Comparison of ENCODE assay signal across 9 cellular contexts in the genomic region with DNA sequence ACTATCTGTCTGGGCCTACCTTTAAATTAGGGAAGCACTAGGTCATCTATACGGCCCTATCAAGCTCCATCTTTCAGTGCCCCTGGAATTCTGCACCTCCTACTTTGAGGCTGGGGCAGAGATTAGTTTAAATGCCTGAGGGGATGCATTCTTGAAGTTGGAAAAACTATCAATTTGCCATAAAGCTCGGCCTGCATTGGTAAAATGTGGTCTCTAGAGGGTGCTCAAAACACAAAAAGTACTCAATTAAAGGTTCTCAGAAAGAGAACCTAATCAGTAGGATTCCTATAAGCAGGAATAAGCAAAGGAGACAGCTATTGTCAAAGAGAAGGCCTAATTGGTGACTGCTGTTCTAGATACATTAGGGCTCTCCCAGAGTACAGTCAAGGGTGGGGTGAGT.
DNase-seq lines count a peak whose midpoint lies in the region; ATAC-seq and TF ChIP-seq lines count a peak whose summit lies in the region.
"Had no signal": no experiment of that assay in that cellular context is flagged by ENCODE, and none has a peak within 500 bp of the region (broad histone marks: within the 10 kb centered on the region; RNA-seq: fewer than 3 reads in every experiment).

No MANE protein-coding gene starts in this region.

- BruUV-seq in mammary epithelial cell (replicated peaks; lab: Mats Ljungman, UMichigan) (no TSS peak), Calu3 (replicated peaks; lab: Mats Ljungman, UMichigan) (no TSS peak)

- ATAC-seq in HG02642 (IDR thresholded peaks at IDR 0.05; ENCODE audit: poor library complexity, unreplicated experiment), result no peak
- ATAC-seq in GM19397 (IDR thresholded peaks at IDR 0.05; ENCODE audit: unreplicated experiment), result no peak

- intact Hi-C loops in mammary epithelial cell (cut with micrococcal nuclease) (loop anchor here (2.0 to 5.0 kb wide), 2 partner anchors 113 to 1434 kb away; no protein-coding TSS in a partner anchor), Calu3 (cut with micrococcal nuclease; ENCODE audit: unreplicated experiment) (loop anchor here (5.0 kb wide), 1 partner anchor 1359 kb away; no protein-coding TSS in a partner anchor)

- H3K27ac Mint-ChIP-seq in HFFc6 (no peak overlapping the region), Calu3 (ENCODE audit: unreplicated experiment) (no peak overlapping the region)
- H3K27ac Mint-ChIP-seq: activated CD4-positive, alpha-beta memory T cell treated with anti-CD3 and anti-CD28 coated beads, Interleukin-2, amount 10 ng/mL, durations not matched to agents 7 days and 5 days had no signal

- in situ Hi-C loops in mammary epithelial cell (cut with MboI; ENCODE audit: low sequenced_read_pairs in 2 of 2), result no loop called here

- H3K9me3 ChIP-seq in mammary epithelial cell (replicated peaks; ENCODE audit: insufficient read depth, low read length), result no peaks in the 10 kb centered on the region

- peak; percentile 10 for DNase-seq in D341Med (ENCODE audit: low spot score)
- peak; percentile 13 for DNase-seq in HFFc6
- DNase-seq in mammary epithelial cell, result no peak
- peak; percentile 4 for DNase-seq in midbrain (lab: John Stamatoyannopoulos, UW)
- DNase-seq in dedifferentiated amniotic fluid mesenchymal stem cell (ENCODE audit: extremely low spot score), result no peak
- no peak for DNase-seq in Calu3
- DNase-seq: activated CD4-positive, alpha-beta memory T cell treated with anti-CD3 and anti-CD28 coated beads, Interleukin-2, amount 10 ng/mL, durations not matched to agents 7 days and 5 days had no signal

- H3K4me2 ChIP-seq in mammary epithelial cell (ENCODE audit: insufficient read depth, low read depth, low read length), result no peak overlapping the region

- H3K36me3 Mint-ChIP-seq in HFFc6 (ENCODE audit: low read depth) (no peaks in the 10 kb centered on the region), Calu3 (ENCODE audit: insufficient read depth, unreplicated experiment) (no peaks in the 10 kb centered on the region)

- H4K20me1 ChIP-seq in mammary epithelial cell (ENCODE audit: insufficient read depth, low read length), result no peaks in the 10 kb centered on the region

- no peak overlapping the region for H3K9ac ChIP-seq in mammary epithelial cell (ENCODE audit: insufficient read depth, low read length)

- H3K4me1 Mint-ChIP-seq in HFFc6 (ENCODE audit: low read depth), result no peaks in the 10 kb centered on the region
- H3K4me1 Mint-ChIP-seq in Calu3 (ENCODE audit: low read depth, unreplicated experiment), result no peaks in the 10 kb centered on the region
- H3K4me1 Mint-ChIP-seq: activated CD4-positive, alpha-beta memory T cell treated with anti-CD3 and anti-CD28 coated beads, Interleukin-2, amount 10 ng/mL, durations not matched to agents 7 days and 5 days had no signal

- no peaks in the 10 kb centered on the region for H3K79me2 ChIP-seq in mammary epithelial cell (ENCODE audit: insufficient read depth, low read length)

- TF ChIP-seq CTCF in HFFc6 (IDR thresholded peaks at IDR 0.05) (peak; percentile 57; the same call in 1 of the 2 replicates), mammary epithelial cell (conservative IDR thresholded peaks at IDR 0.05 in 1 of 2, IDR thresholded peaks at IDR 0.05 in 1 of 2; ENCODE audit: extremely low read depth in 1 of 2, insufficient read depth in 1 of 2, low read depth in 1 of 2, low read length in 2 of 2) (peak; percentile 25 to 43), Calu3 (IDR thresholded peaks at IDR 0.05; ENCODE audit: unreplicated experiment) (no peak)

- no peak overlapping the region for H3K27ac ChIP-seq in mammary epithelial cell (ENCODE audit: insufficient read depth, low read depth, low read length)

- H3K9me3 Mint-ChIP-seq in HFFc6 (no peaks in the 10 kb centered on the region), Calu3 (ENCODE audit: low read depth, unreplicated experiment) (peaks cover 5% of the 10 kb centered on the region)
- H3K9me3 Mint-ChIP-seq: activated CD4-positive, alpha-beta memory T cell treated with anti-CD3 and anti-CD28 coated beads, Interleukin-2, amount 10 ng/mL, durations not matched to agents 7 days and 5 days had no signal

- CTCF ChIA-PET in mammary epithelial cell (lab: Charles Lee; ENCODE audit: low non-redundant PET), result interaction anchor here (0.7 kb wide), 1 partner anchor 1358 kb away, joined by 5 read pairs; no protein-coding TSS in a partner anchor
- CTCF ChIA-PET in Calu3 (lab: Charles Lee), result interaction anchor here (1.2 kb wide), 1 partner anchor 1358 kb away, joined by 5 read pairs; no protein-coding TSS in a partner anchor

- H3K36me3 ChIP-seq in mammary epithelial cell (ENCODE audit: insufficient read depth, low read length), result no peaks in the 10 kb centered on the region

- no peaks in the 10 kb centered on the region for H3K27me3 ChIP-seq in mammary epithelial cell (ENCODE audit: insufficient read depth, low read length)

- H3K27me3 Mint-ChIP-seq in HFFc6 (ENCODE audit: insufficient read depth) (no peaks in the 10 kb centered on the region; the same call in 1 of the 2 replicates), Calu3 (ENCODE audit: unreplicated experiment) (no peaks in the 10 kb centered on the region)
- H3K27me3 Mint-ChIP-seq: activated CD4-positive, alpha-beta memory T cell treated with anti-CD3 and anti-CD28 coated beads, Interleukin-2, amount 10 ng/mL, durations not matched to agents 7 days and 5 days had no signal

- no peak overlapping the region for H2AFZ ChIP-seq in mammary epithelial cell (ENCODE audit: low read depth, low read length)

- H3K4me1 ChIP-seq in mammary epithelial cell (ENCODE audit: insufficient read depth, low read length), result no peaks in the 10 kb centered on the region

- dilution Hi-C loops in mammary epithelial cell (cut with HindIII; ENCODE audit: low sequenced_read_pairs), result no loop called here

- no peak overlapping the region for H3K4me3 Mint-ChIP-seq in HFFc6
- no peak overlapping the region for H3K4me3 Mint-ChIP-seq in Calu3 (ENCODE audit: low read depth, unreplicated experiment)
- H3K4me3 Mint-ChIP-seq: activated CD4-positive, alpha-beta memory T cell treated with anti-CD3 and anti-CD28 coated beads, Interleukin-2, amount 10 ng/mL, durations not matched to agents 7 days and 5 days had no signal

- no peak overlapping the region for H3K4me3 ChIP-seq in mammary epithelial cell (replicated peaks in 1 of 3; ENCODE audit: insufficient read depth in 1 of 3, low read depth in 2 of 3, low read length in 3 of 3)

- 5% methylated on average over 2 of the region's 2 CpGs for WGBS in mammary epithelial cell (ENCODE audit: low coverage, missing lambda C conversion rate)

Comparison
In these comparisons a context has a peak if more than half of its experiments do, and no peak if none do; other contexts are left out.
1. DNase-seq: peak in D341Med (single experiment), HFFc6 (single experiment) and midbrain (single experiment); none in mammary epithelial cell (single experiment), dedifferentiated amniotic fluid mesenchymal stem cell (single experiment) and Calu3 (single experiment).